Comparison of ENCODE assay signal across 32 cellular contexts in the genomic region with DNA sequence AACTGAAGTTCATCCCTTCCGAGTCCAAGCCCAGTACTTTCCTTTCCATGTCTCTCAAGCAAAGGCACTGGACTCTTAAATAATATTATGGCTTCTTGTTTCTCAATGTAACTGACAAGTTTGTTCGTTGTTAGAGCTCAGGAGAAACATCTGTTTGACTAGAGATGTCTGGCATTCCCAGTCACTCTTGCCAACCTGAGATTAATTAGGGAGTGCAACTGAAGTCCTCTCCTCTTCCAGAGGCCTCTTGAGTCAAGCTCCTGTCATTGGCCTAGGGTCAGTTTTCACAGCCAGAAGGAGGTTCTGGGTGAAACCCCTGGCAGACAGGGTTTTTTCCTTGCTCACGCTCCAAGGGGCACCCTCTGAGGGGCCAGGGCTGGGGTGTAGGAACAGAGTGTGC.
"Had no signal": no experiment of that assay in that cellular context is flagged by ENCODE, and none has a peak within 500 bp of the region (broad histone marks: within the 10 kb centered on the region; RNA-seq: fewer than 3 reads in every experiment).

No MANE protein-coding gene starts in this region.

- DNase-seq: activated CD4-positive, alpha-beta memory T cell treated with anti-CD3 and anti-CD28 coated beads, Interleukin-2, amount 10 ng/mL, durations not matched to agents 7 days and 5 days; activated CD4-positive, alpha-beta T cell treated with anti-CD3 and anti-CD28 coated beads for 1 hour; activated CD4-positive, alpha-beta T cell treated with anti-CD3 and anti-CD28 coated beads for 48 hours; activated CD4-positive, CD25-positive, alpha-beta regulatory T cell; activated CD8-positive, alpha-beta memory T cell treated with anti-CD3 and anti-CD28 coated beads for 24 hours; activated CD8-positive, alpha-beta memory T cell treated with anti-CD3 and anti-CD28 coated beads, Interleukin-2, amount 10 ng/mL, durations not matched to agents 7 days and 5 days; activated CD8-positive, alpha-beta memory T cell treated with anti-CD3 and anti-CD28 coated beads, Interleukin-2, amount 50 U/mL, for 48 hours; activated effector memory CD4-positive, alpha-beta T cell treated with Interleukin-2 at 50 U/mL for 16 hours; activated naive CD4-positive, alpha-beta T cell treated with anti-CD3 and anti-CD28 coated beads, Interleukin-2, amount 10 ng/mL, durations not matched to agents 7 days and 5 days; activated naive CD8-positive, alpha-beta T cell treated with anti-CD3 and anti-CD28 coated beads, Interleukin-2, amount 50 U/mL, for 24 hours; activated T-cell treated with anti-CD3 and anti-CD28 coated beads, Interleukin-2, amount 50 U/mL, for 48 hours; anterior cingulate cortex; caudate nucleus; cerebellar nuclear complex; NCI-H1092 treated with DMSO at 0.1 percent for 48 hours; NCI-H1417; NCI-H146; NCI-H187; NCI-H2029 treated with DMSO at 0.1 percent for 48 hours; NCI-H2107; NCI-H510A treated with DMSO at 0.1 percent for 48 hours; NCI-H526 treated with DMSO at 0.1 percent for 48 hours; NCI-H774; PC-3; Peyer's patch; RPMI8226; SHP77 treated with DMSO at 0.1 percent for 48 hours; SW 1271; T-helper 1 cell; T-helper 2 cell; T-helper 9 cell; WERI-Rb-1 had no signal

- ATAC-seq: activated CD8-positive, alpha-beta memory T cell treated with anti-CD3 and anti-CD28 coated beads, Interleukin-2, amount 10 ng/mL, durations not matched to agents 7 days and 5 days; activated naive CD8-positive, alpha-beta T cell treated with anti-CD3 and anti-CD28 coated beads, Interleukin-2, amount 50 U/mL, for 24 hours; PC-3 had no signal

- H3K4me3 ChIP-seq: Peyer's patch had no signal
